ENCODE assay signal across 1 cellular context in genomic region chr1:230066466-230067404, GRCh38.
A peak's percentile ranks its signal among the peaks of the same experiment; 100 is the strongest.
TF ChIP-seq lines count a peak whose summit lies in the region.

Gene GALNT2, plus strand, starts transcription at chr1:230067238. Its CDS starts 43 bp downstream, at chr1:230067281.

TF ChIP-seq in HepG2, 621 proteins besides CTCF, POLR2A, EP300 and RAD21 (continued from another document and continues in another):
- TF ChIP-seq RERE (CRISPR knock-in tag; IDR thresholded peaks at IDR 0.05; ENCODE audit: low read depth): no peak
- TF ChIP-seq ZNF775 (CRISPR knock-in tag; IDR thresholded peaks at IDR 0.05; ENCODE audit: borderline replicate concordance): no peak
- TF ChIP-seq ZNF879 (CRISPR knock-in tag; IDR thresholded peaks at IDR 0.05): no peak
- peak; percentile 81 for TF ChIP-seq PBX2 (CRISPR knock-in tag; IDR thresholded peaks at IDR 0.05)
- TF ChIP-seq E2F1 (CRISPR knock-in tag; IDR thresholded peaks at IDR 0.05): no peak
- no peak for TF ChIP-seq PRDM10 (CRISPR knock-in tag; IDR thresholded peaks at IDR 0.05; ENCODE audit: low read depth)
- TF ChIP-seq ZSCAN5A (CRISPR knock-in tag; IDR thresholded peaks at IDR 0.05; ENCODE audit: borderline replicate concordance): no peak
- TF ChIP-seq ZBTB10 (CRISPR knock-in tag; IDR thresholded peaks at IDR 0.05; ENCODE audit: borderline replicate concordance): no peak
- TF ChIP-seq SRF (IDR thresholded peaks at IDR 0.05; ENCODE audit: low read depth, low read length): no peak
- no peak for TF ChIP-seq SMAD9 (CRISPR knock-in tag; IDR thresholded peaks at IDR 0.05)
- TF ChIP-seq ZNF263 (CRISPR knock-in tag; IDR thresholded peaks at IDR 0.05): no peak
- TF ChIP-seq PAXIP1 (CRISPR knock-in tag; conservative IDR thresholded peaks at IDR 0.05): peak; percentile 60; the same call in 1 of the 2 replicates
- TF ChIP-seq ZC3H4 (CRISPR knock-in tag; IDR thresholded peaks at IDR 0.05; ENCODE audit: borderline replicate concordance): no peak
- TF ChIP-seq RXRB (CRISPR knock-in tag; IDR thresholded peaks at IDR 0.05; ENCODE audit: borderline replicate concordance): peak; percentile 28; the same call in 1 of the 2 replicates
- no peak for TF ChIP-seq MBNL3 (CRISPR knock-in tag; conservative IDR thresholded peaks at IDR 0.05)
- TF ChIP-seq ZNF660 (CRISPR knock-in tag; IDR thresholded peaks at IDR 0.05; ENCODE audit: borderline replicate concordance, low read depth): no peak
- no peak for TF ChIP-seq ZNF569 (CRISPR knock-in tag; IDR thresholded peaks at IDR 0.05; ENCODE audit: borderline replicate concordance)
- TF ChIP-seq YEATS4 (CRISPR knock-in tag; IDR thresholded peaks at IDR 0.05; ENCODE audit: borderline replicate concordance): peak; percentile 30
- peak; percentile 58; the same call in 1 of the 2 replicates for TF ChIP-seq MXD4 (CRISPR knock-in tag; IDR thresholded peaks at IDR 0.05)
- TF ChIP-seq GATAD2A (CRISPR knock-in tag; IDR thresholded peaks at IDR 0.05): peak; percentile 59
- TF ChIP-seq GFI1 (CRISPR knock-in tag; IDR thresholded peaks at IDR 0.05; ENCODE audit: borderline replicate concordance): no peak
- TF ChIP-seq NFKB2 (CRISPR knock-in tag; IDR thresholded peaks at IDR 0.05; ENCODE audit: borderline replicate concordance): no peak
- TF ChIP-seq ZNF614 (CRISPR knock-in tag; IDR thresholded peaks at IDR 0.05; ENCODE audit: borderline replicate concordance): no peak; the same call in 1 of the 2 replicates
- no peak for TF ChIP-seq ZNF432 (CRISPR knock-in tag; IDR thresholded peaks at IDR 0.05; ENCODE audit: borderline replicate concordance)
- no peak for TF ChIP-seq CREB1 (IDR thresholded peaks at IDR 0.05)
- no peak for TF ChIP-seq CREB1 (CRISPR knock-in tag; IDR thresholded peaks at IDR 0.05)
- 0 out of 2 replicates have a peak, but pooled peaks have one; percentile 25 for TF ChIP-seq POGZ (CRISPR knock-in tag; IDR thresholded peaks at IDR 0.05)
- TF ChIP-seq NFE2L1 (CRISPR knock-in tag; IDR thresholded peaks at IDR 0.05; ENCODE audit: borderline replicate concordance): no peak
- TF ChIP-seq U2AF2 (IDR thresholded peaks at IDR 0.05; ENCODE audit: low read depth, low read length): no peak
- TF ChIP-seq ZFYVE20 (CRISPR knock-in tag; IDR thresholded peaks at IDR 0.05; ENCODE audit: borderline replicate concordance, low read depth): no peak
- TF ChIP-seq ZUFSP (CRISPR knock-in tag; IDR thresholded peaks at IDR 0.05; ENCODE audit: borderline replicate concordance): no peak
- TF ChIP-seq TRIM24 (CRISPR knock-in tag; IDR thresholded peaks at IDR 0.05): no peak
- TF ChIP-seq XRCC5 (optimal IDR thresholded peaks at IDR 0.05; ENCODE audit: low read length): no peak
- TF ChIP-seq ATF1 (CRISPR knock-in tag; IDR thresholded peaks at IDR 0.05): no peak
